Comparison of ENCODE assay signal across 17 cellular contexts in the genomic region with DNA sequence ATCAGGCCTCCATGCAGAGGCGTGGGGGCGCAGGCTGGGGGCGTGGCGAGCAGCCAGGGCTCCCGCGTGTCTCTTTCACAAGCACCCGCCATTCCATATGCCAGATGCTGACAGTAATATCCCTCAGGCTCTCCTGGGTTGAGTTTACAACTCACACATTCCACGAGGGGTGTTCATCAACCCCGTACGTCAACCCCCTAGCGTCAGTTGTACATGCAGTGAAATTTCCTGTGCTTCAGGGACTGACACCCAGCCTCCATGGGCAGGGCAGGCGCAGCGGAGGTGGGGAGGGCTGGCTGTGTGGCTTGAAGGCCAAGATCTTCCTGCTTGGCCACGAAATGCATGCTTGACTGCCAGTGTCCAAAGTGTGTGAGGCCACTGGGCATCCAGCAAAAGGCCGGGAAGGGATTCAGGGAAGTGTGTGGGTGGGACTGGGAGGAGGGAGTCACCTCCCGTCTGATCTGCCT. TPM values are rescaled to one million over a fixed set of nuclear protein-coding genes. Genes with fewer than 3 reads are reported as not detected.
DNase-seq lines count a peak whose midpoint lies in the region; ATAC-seq and TF ChIP-seq lines count a peak whose summit lies in the region.
"Had no signal": no experiment of that assay in that cellular context is flagged by ENCODE, and none has a peak within 500 bp of the region (broad histone marks: within the 10 kb centered on the region; RNA-seq: fewer than 3 reads in every experiment).

No MANE protein-coding gene starts in this region.

- H3K4me3 ChIP-seq in sigmoid colon = no peak overlapping the region
- H3K4me3 ChIP-seq: neural progenitor cell had no signal

- intact Hi-C loops in sigmoid colon (cut with DNase I) = no loop called here

- H3K4me1 ChIP-seq in sigmoid colon = no peaks in the 10 kb centered on the region

- POLR2A ChIA-PET in RWPE1 (lab: Yijun Ruan, JAX; ENCODE audit: low non-redundant PET) = no interaction called here

- TF ChIP-seq EP300 in sigmoid colon (IDR thresholded peaks at IDR 0.05) = no peak

- DNase-seq in AG20443 (ENCODE audit: low spot score) (peak; percentile 93), RWPE1 (ENCODE audit: low spot score) (peak; percentile 60), fibroblast of the conjunctiva (ENCODE audit: low read depth) (peak; percentile 48), sigmoid colon (peak; percentile 76), NCI-H2107 (lab: John Stamatoyannopoulos, UW) (no peak), NCI-H2081 (lab: John Stamatoyannopoulos, UW) (no peak)
- DNase-seq: activated T-cell treated with anti-CD3 and anti-CD28 coated beads, Interleukin-2, amount 50 U/mL, for 24 hours; CD4-positive, alpha-beta T cell; immature natural killer cell; KG1; NCI-H345; stimulated activated CD4-positive, alpha-beta T cell treated with anti-CD3 and anti-CD28 coated beads, Interleukin-4, amount 100 ng/mL, for 1 hour had no signal

- H3K9me3 ChIP-seq in sigmoid colon = no peaks in the 10 kb centered on the region

- H3K27me3 ChIP-seq in sigmoid colon = no peaks in the 10 kb centered on the region
- H3K27me3 ChIP-seq: neural progenitor cell had no signal

- no peak for TF ChIP-seq CTCF in RWPE1 (conservative IDR thresholded peaks at IDR 0.05; ENCODE audit: low read depth)
- no peak for TF ChIP-seq CTCF in sigmoid colon (IDR thresholded peaks at IDR 0.05)

- no peak for TF ChIP-seq POLR2A in sigmoid colon (IDR thresholded peaks at IDR 0.05)

- H3K36me3 ChIP-seq in sigmoid colon = no peaks in the 10 kb centered on the region
- H3K36me3 ChIP-seq: neural progenitor cell had no signal

- CTCF ChIA-PET in RWPE1 (lab: Yijun Ruan, JAX) = interaction anchor here (0.7 to 1.5 kb wide), 2 partner anchors 9 to 15 kb away, joined by 3 to 6 read pairs; no protein-coding TSS in a partner anchor

- ATAC-seq in HG03342 (IDR thresholded peaks at IDR 0.05; ENCODE audit: unreplicated experiment) = no peak
- no peak for ATAC-seq in HG03045 (IDR thresholded peaks at IDR 0.05; ENCODE audit: unreplicated experiment)
- ATAC-seq: HCT116 had no signal

- 90 to 91% methylated on average over 16 of the region's 16 CpGs for WGBS in sigmoid colon, 2 donors

- H3K27ac ChIP-seq in RWPE1 (no peak overlapping the region), sigmoid colon (no peak overlapping the region)
- H3K27ac ChIP-seq: neural progenitor cell had no signal

RNA-seq across cellular contexts. Expression of gene CLIC6, which starts 33.6 kb away (rescaled TPM):
- total RNA-seq in sigmoid colon = 1 to 10 TPM in 1 of 4 donors, under 1 TPM in 2, not detected in 1; 0.71 to 1.8 (median 0.95) TPM
- 1 to 10 TPM; 1.4 to 6.9 (median 5.4) TPM for polyA plus RNA-seq in sigmoid colon
- total RNA-seq: endothelial cell of umbilical vein had no signal
- polyA plus RNA-seq: endothelial cell of umbilical vein, immature natural killer cell had no signal

Comparison
In these comparisons a context has a peak if more than half of its experiments do, and no peak if none do; other contexts are left out.
1. DNase-seq: peak in AG20443 (single experiment), RWPE1 (single experiment), fibroblast of the conjunctiva (single experiment) and sigmoid colon (single experiment); none in NCI-H2107 (single experiment) and NCI-H2081 (0 of 2).